ENCODE assay signal across 1 cellular context in the genomic region with DNA sequence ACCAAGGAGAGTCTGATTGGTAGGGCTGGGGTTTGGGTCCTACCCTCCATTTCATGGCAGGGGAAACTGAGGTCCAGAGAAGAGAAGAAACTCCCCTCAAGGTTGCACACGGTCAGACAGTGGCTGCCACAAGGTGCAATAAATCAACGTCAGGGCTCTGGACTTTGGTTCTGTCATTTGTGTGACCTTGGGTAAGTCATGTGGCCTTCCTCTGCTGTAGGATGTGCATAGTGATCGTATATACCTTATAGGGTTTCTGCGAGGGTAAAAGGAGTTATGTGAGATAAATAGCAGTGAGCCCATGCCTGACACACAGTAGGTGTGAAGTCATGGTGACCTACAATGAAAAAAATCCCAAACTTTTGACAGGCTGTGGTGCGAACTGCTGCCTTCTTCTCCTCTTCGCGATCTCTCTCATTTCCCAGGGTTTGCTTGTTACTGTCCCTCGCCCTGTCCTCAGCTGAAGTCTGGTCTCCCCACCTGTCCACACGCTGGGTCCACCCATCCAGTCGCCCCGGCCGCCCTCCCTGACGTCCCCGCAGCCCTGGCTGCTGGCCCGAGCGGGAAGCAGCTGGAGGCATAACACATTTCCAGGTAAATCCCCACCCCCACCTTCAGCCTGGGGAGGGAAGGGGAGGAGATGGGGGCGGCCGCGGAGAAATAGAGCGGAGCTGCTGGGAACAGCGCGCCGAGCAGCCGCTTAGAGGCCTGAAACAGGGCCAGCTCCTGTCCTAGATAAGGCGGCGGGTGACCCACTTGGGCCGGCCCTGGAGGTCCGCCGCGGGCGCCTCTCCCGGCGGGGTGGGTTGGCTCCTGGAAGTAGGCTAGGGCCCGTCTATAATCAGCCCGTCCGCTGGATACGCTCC.
TF ChIP-seq lines count a peak whose summit lies in the region.

No MANE protein-coding gene starts in this region.

TF ChIP-seq in HepG2, 621 proteins besides CTCF, POLR2A, EP300 and RAD21 (continued from another document and continues in another):
- TF ChIP-seq, protein P1, sequence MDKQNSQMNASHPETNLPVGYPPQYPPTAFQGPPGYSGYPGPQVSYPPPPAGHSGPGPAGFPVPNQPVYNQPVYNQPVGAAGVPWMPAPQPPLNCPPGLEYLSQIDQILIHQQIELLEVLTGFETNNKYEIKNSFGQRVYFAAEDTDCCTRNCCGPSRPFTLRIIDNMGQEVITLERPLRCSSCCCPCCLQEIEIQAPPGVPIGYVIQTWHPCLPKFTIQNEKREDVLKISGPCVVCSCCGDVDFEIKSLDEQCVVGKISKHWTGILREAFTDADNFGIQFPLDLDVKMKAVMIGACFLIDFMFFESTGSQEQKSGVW (CRISPR knock-in tag; IDR thresholded peaks at IDR 0.05; ENCODE audit: borderline replicate concordance) = no peak
- TF ChIP-seq ZSCAN12 (CRISPR knock-in tag; IDR thresholded peaks at IDR 0.05) = no peak
- TF ChIP-seq, protein P2, sequence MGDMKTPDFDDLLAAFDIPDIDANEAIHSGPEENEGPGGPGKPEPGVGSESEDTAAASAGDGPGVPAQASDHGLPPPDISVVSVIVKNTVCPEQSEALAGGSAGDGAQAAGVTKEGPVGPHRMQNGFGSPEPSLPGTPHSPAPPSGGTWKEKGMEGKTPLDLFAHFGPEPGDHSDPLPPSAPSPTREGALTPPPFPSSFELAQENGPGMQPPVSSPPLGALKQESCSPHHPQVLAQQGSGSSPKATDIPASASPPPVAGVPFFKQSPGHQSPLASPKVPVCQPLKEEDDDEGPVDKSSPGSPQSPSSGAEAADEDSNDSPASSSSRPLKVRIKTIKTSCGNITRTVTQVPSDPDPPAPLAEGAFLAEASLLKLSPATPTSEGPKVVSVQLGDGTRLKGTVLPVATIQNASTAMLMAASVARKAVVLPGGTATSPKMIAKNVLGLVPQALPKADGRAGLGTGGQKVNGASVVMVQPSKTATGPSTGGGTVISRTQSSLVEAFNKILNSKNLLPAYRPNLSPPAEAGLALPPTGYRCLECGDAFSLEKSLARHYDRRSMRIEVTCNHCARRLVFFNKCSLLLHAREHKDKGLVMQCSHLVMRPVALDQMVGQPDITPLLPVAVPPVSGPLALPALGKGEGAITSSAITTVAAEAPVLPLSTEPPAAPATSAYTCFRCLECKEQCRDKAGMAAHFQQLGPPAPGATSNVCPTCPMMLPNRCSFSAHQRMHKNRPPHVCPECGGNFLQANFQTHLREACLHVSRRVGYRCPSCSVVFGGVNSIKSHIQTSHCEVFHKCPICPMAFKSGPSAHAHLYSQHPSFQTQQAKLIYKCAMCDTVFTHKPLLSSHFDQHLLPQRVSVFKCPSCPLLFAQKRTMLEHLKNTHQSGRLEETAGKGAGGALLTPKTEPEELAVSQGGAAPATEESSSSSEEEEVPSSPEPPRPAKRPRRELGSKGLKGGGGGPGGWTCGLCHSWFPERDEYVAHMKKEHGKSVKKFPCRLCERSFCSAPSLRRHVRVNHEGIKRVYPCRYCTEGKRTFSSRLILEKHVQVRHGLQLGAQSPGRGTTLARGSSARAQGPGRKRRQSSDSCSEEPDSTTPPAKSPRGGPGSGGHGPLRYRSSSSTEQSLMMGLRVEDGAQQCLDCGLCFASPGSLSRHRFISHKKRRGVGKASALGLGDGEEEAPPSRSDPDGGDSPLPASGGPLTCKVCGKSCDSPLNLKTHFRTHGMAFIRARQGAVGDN (CRISPR knock-in tag; IDR thresholded peaks at IDR 0.05) = peak; percentile 79
- no peak for TF ChIP-seq ZNF251 (CRISPR knock-in tag; IDR thresholded peaks at IDR 0.05)
- TF ChIP-seq SRSF9 (IDR thresholded peaks at IDR 0.05; ENCODE audit: borderline replicate concordance, insufficient read depth, low read depth, low read length, poor library complexity, severe bottlenecking) = no peak
- TF ChIP-seq, protein P3, sequence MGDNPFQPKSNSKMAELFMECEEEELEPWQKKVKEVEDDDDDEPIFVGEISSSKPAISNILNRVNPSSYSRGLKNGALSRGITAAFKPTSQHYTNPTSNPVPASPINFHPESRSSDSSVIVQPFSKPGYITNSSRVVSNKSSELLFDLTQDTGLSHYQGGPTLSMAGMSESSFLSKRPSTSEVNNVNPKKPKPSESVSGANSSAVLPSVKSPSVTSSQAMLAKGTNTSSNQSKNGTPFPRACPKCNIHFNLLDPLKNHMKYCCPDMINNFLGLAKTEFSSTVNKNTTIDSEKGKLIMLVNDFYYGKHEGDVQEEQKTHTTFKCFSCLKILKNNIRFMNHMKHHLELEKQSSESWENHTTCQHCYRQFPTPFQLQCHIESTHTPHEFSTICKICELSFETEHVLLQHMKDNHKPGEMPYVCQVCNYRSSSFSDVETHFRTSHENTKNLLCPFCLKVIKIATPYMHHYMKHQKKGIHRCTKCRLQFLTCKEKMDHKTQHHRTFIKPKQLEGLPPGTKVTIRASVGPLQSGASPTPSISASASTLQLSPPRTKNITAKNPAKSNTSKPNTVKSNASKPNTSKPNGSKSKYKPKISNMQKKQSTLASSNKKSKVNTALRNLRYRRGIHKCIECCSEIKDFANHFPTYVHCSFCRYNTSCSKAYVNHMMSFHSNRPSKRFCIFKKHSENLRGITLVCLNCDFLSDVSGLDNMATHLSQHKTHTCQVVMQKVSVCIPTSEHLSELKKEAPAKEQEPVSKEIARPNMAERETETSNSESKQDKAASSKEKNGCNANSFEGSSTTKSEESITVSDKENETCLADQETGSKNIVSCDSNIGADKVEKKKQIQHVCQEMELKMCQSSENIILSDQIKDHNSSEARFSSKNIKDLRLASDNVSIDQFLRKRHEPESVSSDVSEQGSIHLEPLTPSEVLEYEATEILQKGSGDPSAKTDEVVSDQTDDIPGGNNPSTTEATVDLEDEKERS (CRISPR knock-in tag; IDR thresholded peaks at IDR 0.05) = no peak
- no peak for TF ChIP-seq CBX1 (IDR thresholded peaks at IDR 0.05; ENCODE audit: low read depth)
- no peak for TF ChIP-seq IKZF1 (IDR thresholded peaks at IDR 0.05)
- no peak for TF ChIP-seq HNRNPL (IDR thresholded peaks at IDR 0.05; ENCODE audit: low read depth, low read length)
- no peak for TF ChIP-seq CCDC6 (CRISPR knock-in tag; IDR thresholded peaks at IDR 0.05)
- TF ChIP-seq ZFP36L1 (CRISPR knock-in tag; IDR thresholded peaks at IDR 0.05) = no peak
- TF ChIP-seq CC2D1A (CRISPR knock-in tag; IDR thresholded peaks at IDR 0.05) = no peak
- TF ChIP-seq, protein P4, sequence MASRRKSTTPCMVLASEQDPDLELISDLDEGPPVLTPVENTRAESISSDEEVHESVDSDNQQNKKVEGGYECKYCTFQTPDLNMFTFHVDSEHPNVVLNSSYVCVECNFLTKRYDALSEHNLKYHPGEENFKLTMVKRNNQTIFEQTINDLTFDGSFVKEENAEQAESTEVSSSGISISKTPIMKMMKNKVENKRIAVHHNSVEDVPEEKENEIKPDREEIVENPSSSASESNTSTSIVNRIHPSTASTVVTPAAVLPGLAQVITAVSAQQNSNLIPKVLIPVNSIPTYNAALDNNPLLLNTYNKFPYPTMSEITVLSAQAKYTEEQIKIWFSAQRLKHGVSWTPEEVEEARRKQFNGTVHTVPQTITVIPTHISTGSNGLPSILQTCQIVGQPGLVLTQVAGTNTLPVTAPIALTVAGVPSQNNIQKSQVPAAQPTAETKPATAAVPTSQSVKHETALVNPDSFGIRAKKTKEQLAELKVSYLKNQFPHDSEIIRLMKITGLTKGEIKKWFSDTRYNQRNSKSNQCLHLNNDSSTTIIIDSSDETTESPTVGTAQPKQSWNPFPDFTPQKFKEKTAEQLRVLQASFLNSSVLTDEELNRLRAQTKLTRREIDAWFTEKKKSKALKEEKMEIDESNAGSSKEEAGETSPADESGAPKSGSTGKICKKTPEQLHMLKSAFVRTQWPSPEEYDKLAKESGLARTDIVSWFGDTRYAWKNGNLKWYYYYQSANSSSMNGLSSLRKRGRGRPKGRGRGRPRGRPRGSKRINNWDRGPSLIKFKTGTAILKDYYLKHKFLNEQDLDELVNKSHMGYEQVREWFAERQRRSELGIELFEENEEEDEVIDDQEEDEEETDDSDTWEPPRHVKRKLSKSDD (CRISPR knock-in tag; IDR thresholded peaks at IDR 0.05; ENCODE audit: low read depth) = no peak
- TF ChIP-seq, protein P5, sequence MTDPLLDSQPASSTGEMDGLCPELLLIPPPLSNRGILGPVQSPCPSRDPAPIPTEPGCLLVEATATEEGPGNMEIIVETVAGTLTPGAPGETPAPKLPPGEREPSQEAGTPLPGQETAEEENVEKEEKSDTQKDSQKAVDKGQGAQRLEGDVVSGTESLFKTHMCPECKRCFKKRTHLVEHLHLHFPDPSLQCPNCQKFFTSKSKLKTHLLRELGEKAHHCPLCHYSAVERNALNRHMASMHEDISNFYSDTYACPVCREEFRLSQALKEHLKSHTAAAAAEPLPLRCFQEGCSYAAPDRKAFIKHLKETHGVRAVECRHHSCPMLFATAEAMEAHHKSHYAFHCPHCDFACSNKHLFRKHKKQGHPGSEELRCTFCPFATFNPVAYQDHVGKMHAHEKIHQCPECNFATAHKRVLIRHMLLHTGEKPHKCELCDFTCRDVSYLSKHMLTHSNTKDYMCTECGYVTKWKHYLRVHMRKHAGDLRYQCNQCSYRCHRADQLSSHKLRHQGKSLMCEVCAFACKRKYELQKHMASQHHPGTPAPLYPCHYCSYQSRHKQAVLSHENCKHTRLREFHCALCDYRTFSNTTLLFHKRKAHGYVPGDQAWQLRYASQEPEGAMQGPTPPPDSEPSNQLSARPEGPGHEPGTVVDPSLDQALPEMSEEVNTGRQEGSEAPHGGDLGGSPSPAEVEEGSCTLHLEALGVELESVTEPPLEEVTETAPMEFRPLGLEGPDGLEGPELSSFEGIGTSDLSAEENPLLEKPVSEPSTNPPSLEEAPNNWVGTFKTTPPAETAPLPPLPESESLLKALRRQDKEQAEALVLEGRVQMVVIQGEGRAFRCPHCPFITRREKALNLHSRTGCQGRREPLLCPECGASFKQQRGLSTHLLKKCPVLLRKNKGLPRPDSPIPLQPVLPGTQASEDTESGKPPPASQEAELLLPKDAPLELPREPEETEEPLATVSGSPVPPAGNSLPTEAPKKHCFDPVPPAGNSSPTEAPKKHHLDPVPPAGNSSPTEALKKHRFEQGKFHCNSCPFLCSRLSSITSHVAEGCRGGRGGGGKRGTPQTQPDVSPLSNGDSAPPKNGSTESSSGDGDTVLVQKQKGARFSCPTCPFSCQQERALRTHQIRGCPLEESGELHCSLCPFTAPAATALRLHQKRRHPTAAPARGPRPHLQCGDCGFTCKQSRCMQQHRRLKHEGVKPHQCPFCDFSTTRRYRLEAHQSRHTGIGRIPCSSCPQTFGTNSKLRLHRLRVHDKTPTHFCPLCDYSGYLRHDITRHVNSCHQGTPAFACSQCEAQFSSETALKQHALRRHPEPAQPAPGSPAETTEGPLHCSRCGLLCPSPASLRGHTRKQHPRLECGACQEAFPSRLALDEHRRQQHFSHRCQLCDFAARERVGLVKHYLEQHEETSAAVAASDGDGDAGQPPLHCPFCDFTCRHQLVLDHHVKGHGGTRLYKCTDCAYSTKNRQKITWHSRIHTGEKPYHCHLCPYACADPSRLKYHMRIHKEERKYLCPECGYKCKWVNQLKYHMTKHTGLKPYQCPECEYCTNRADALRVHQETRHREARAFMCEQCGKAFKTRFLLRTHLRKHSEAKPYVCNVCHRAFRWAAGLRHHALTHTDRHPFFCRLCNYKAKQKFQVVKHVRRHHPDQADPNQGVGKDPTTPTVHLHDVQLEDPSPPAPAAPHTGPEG (CRISPR knock-in tag; IDR thresholded peaks at IDR 0.05) = no peak
- no peak for TF ChIP-seq ZNF44 (CRISPR knock-in tag; IDR thresholded peaks at IDR 0.05)
- TF ChIP-seq ESRRA (CRISPR knock-in tag; IDR thresholded peaks at IDR 0.05; ENCODE audit: low read depth) = peak; percentile 88; the same call in 1 of the 2 replicates
- TF ChIP-seq NFKB2 (CRISPR knock-in tag; IDR thresholded peaks at IDR 0.05; ENCODE audit: borderline replicate concordance) = peak; percentile 60; the same call in 1 of the 2 replicates
- TF ChIP-seq FOXP1 (IDR thresholded peaks at IDR 0.05) = no peak
- no peak for TF ChIP-seq FOXP1 (CRISPR knock-in tag; IDR thresholded peaks at IDR 0.05)
- no peak for TF ChIP-seq NR3C1 (CRISPR knock-in tag; IDR thresholded peaks at IDR 0.05)
- TF ChIP-seq ZNF749 (CRISPR knock-in tag; IDR thresholded peaks at IDR 0.05; ENCODE audit: borderline replicate concordance) = no peak
- TF ChIP-seq, protein P6, sequence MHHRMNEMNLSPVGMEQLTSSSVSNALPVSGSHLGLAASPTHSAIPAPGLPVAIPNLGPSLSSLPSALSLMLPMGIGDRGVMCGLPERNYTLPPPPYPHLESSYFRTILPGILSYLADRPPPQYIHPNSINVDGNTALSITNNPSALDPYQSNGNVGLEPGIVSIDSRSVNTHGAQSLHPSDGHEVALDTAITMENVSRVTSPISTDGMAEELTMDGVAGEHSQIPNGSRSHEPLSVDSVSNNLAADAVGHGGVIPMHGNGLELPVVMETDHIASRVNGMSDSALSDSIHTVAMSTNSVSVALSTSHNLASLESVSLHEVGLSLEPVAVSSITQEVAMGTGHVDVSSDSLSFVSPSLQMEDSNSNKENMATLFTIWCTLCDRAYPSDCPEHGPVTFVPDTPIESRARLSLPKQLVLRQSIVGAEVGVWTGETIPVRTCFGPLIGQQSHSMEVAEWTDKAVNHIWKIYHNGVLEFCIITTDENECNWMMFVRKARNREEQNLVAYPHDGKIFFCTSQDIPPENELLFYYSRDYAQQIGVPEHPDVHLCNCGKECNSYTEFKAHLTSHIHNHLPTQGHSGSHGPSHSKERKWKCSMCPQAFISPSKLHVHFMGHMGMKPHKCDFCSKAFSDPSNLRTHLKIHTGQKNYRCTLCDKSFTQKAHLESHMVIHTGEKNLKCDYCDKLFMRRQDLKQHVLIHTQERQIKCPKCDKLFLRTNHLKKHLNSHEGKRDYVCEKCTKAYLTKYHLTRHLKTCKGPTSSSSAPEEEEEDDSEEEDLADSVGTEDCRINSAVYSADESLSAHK (CRISPR knock-in tag; IDR thresholded peaks at IDR 0.05; ENCODE audit: borderline replicate concordance) = no peak
- no peak for TF ChIP-seq CEBPB (IDR thresholded peaks at IDR 0.05; ENCODE audit: borderline replicate concordance, low read depth, low read length)
- no peak for TF ChIP-seq MTF1 (CRISPR knock-in tag; IDR thresholded peaks at IDR 0.05)
- no peak for TF ChIP-seq ZNF644 (CRISPR knock-in tag; IDR thresholded peaks at IDR 0.05; ENCODE audit: low read depth)
- no peak for TF ChIP-seq ZNF225 (CRISPR knock-in tag; IDR thresholded peaks at IDR 0.05)
- TF ChIP-seq AGO2 (optimal IDR thresholded peaks at IDR 0.05; ENCODE audit: low read depth, low read length) = no peak
- no peak for TF ChIP-seq ZNF282 (IDR thresholded peaks at IDR 0.05; ENCODE audit: partially characterized antibody)
- no peak for TF ChIP-seq ZNF17 (CRISPR knock-in tag; IDR thresholded peaks at IDR 0.05)
